Comparison of ENCODE assay signal across 1 cellular context in the genomic region with DNA sequence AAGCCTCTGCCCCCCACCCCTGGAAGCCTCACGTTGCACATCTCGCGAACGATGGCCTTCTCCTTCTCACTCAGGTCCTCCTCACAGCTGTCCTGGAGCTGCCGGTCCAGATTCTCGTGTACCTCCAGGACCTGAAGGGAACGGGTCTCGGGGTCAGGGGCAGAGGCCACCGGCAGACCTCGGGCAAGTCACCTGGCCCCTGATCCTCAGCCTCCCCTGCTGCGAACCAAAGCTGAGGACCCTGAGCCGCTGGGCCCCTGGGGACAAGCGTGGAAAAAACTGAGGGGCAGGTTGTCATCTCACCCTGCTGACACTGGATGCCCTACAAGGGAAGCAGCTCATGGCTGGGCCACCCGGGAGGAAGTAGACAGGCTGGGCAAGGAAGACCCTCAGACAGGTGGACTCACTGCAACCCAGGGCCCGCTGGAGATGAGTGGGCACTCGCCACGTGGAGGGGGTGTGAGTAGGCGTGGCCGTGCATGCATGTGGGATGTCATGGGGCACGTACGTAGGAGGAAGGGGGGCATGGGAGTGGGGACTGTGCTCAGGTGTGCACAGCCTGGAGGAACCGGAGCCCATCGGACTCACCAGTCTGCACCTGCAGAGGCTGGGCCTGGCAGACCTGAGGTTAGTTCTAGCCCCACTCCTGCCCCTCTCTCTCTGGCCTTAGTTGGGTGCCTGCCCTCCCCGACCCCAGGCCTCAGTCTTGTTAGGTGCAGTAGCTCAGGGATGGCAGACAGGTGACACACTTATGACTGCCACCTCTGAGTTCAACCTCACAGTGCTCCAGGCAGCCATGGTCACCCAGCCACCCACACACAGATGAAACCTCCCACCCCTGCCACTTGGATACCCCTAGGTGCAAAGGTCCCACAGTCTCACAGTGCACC.
TF ChIP-seq lines count a peak whose summit lies in the region.

No MANE protein-coding gene starts in this region.

TF ChIP-seq in K562, 482 proteins besides CTCF, POLR2A, EP300 and RAD21 (continued from another document):
- TF ChIP-seq, protein P1, sequence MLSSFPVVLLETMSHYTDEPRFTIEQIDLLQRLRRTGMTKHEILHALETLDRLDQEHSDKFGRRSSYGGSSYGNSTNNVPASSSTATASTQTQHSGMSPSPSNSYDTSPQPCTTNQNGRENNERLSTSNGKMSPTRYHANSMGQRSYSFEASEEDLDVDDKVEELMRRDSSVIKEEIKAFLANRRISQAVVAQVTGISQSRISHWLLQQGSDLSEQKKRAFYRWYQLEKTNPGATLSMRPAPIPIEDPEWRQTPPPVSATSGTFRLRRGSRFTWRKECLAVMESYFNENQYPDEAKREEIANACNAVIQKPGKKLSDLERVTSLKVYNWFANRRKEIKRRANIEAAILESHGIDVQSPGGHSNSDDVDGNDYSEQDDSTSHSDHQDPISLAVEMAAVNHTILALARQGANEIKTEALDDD (IDR thresholded peaks at IDR 0.05), result no peak
- no peak for TF ChIP-seq ESRRB (CRISPR knock-in tag; IDR thresholded peaks at IDR 0.05; ENCODE audit: borderline replicate concordance)
- TF ChIP-seq, protein P2, sequence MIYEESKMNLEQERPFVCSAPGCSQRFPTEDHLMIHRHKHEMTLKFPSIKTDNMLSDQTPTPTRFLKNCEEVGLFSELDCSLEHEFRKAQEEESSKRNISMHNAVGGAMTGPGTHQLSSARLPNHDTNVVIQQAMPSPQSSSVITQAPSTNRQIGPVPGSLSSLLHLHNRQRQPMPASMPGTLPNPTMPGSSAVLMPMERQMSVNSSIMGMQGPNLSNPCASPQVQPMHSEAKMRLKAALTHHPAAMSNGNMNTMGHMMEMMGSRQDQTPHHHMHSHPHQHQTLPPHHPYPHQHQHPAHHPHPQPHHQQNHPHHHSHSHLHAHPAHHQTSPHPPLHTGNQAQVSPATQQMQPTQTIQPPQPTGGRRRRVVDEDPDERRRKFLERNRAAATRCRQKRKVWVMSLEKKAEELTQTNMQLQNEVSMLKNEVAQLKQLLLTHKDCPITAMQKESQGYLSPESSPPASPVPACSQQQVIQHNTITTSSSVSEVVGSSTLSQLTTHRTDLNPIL (CRISPR knock-in tag; IDR thresholded peaks at IDR 0.05), result no peak
